ENCODE assay signal across 11 cellular contexts in genomic region chr18:8611916-8612576, GRCh38. TPM values are rescaled to one million over a fixed set of nuclear protein-coding genes. Genes with fewer than 3 reads are reported as not detected.
DNase-seq lines count a peak whose midpoint lies in the region; ATAC-seq and TF ChIP-seq lines count a peak whose summit lies in the region.
"Had no signal": no experiment of that assay in that cellular context is flagged by ENCODE, and none has a peak within 500 bp of the region (broad histone marks: within the 10 kb centered on the region; RNA-seq: fewer than 3 reads in every experiment).

No MANE protein-coding gene starts in this region.

- no peak overlapping the region for H3K9ac ChIP-seq in iPS-18a (ENCODE audit: low read length)

- intact Hi-C loops in left ventricle myocardium inferior (cut with micrococcal nuclease) (no loop called here), uterus (cut with DNase I; ENCODE audit: low total_unique reads) (no loop called here)

- no peak for TF ChIP-seq CTCF in left ventricle myocardium inferior (IDR thresholded peaks at IDR 0.05; ENCODE audit: borderline replicate concordance)
- no peak for TF ChIP-seq CTCF in right atrium auricular region (IDR thresholded peaks at IDR 0.05)
- TF ChIP-seq CTCF in uterus (IDR thresholded peaks at IDR 0.05) = no peak

- H3K27ac Mint-ChIP-seq in T-helper 17 cell = no peak overlapping the region

- TF ChIP-seq POLR2A in uterus (IDR thresholded peaks at IDR 0.05) = no peak

- H3K4me1 Mint-ChIP-seq in T-helper 17 cell = peaks cover 36% of the 10 kb centered on the region

- H3K36me3 ChIP-seq in left ventricle myocardium inferior (no peaks in the 10 kb centered on the region), right atrium auricular region (no peaks in the 10 kb centered on the region), iPS-18a (ENCODE audit: control insufficient read depth, low read depth, low read length) (peaks cover 7% of the 10 kb centered on the region), uterus (no peaks in the 10 kb centered on the region)
- H3K36me3 ChIP-seq: brain microvascular endothelial cell had no signal

- peak overlapping the region; percentile 11 for H3K27ac ChIP-seq in left ventricle myocardium inferior (replicated peaks)
- H3K27ac ChIP-seq in right atrium auricular region = no peak overlapping the region
- H3K27ac ChIP-seq in iPS-18a (ENCODE audit: low read length) = no peak overlapping the region
- no peak overlapping the region for H3K27ac ChIP-seq in uterus
- H3K27ac ChIP-seq: brain microvascular endothelial cell had no signal

- H3K4me3 Mint-ChIP-seq in T-helper 17 cell = peak overlapping the region; percentile 90

- DNase-seq in left ventricle myocardium inferior (no peak), right atrium auricular region (ENCODE audit: low spot score) (no peak), T-helper 17 cell (no peak), ureter (ENCODE audit: low spot score) (peak; percentile 47), NCI-H2081 treated with DMSO at 0.1 percent for 48 hours (lab: John Stamatoyannopoulos, UW) (no peak), uterus (no peak)
- DNase-seq: activated CD4-positive, alpha-beta T cell treated with anti-CD3 and anti-CD28 coated beads, Interleukin-2, amount 50 U/mL, for 1 hour; brain microvascular endothelial cell; stimulated activated CD4-positive, alpha-beta T cell treated with anti-CD3 and anti-CD28 coated beads, Interleukin-15, amount 100 ng/mL, for 24 hours had no signal

- H3K36me3 Mint-ChIP-seq in T-helper 17 cell (ENCODE audit: low read depth) = peaks cover 5% of the 10 kb centered on the region

- H3K9me3 ChIP-seq in left ventricle myocardium inferior (replicated peaks) (no peaks in the 10 kb centered on the region), right atrium auricular region (no peaks in the 10 kb centered on the region), T-helper 17 cell (ENCODE audit: control insufficient read depth, low read length, poor library complexity, severe bottlenecking) (no peaks in the 10 kb centered on the region), iPS-18a (ENCODE audit: control insufficient read depth, low read depth, low read length) (no peaks in the 10 kb centered on the region), uterus (no peaks in the 10 kb centered on the region)

- H3K27me3 Mint-ChIP-seq in T-helper 17 cell = no peaks in the 10 kb centered on the region

- H3K27me3 ChIP-seq in left ventricle myocardium inferior (ENCODE audit: low read depth) (no peaks in the 10 kb centered on the region), right atrium auricular region (no peaks in the 10 kb centered on the region), iPS-18a (ENCODE audit: control insufficient read depth, insufficient read depth, low read length) (peaks cover 9% of the 10 kb centered on the region), uterus (no peaks in the 10 kb centered on the region)
- H3K27me3 ChIP-seq: brain microvascular endothelial cell had no signal

- ATAC-seq in T-helper 17 cell = no peak
- no peak for ATAC-seq in GM18519 (IDR thresholded peaks at IDR 0.05; ENCODE audit: low FRiP score, unreplicated experiment)

- H3K4me3 ChIP-seq in left ventricle myocardium inferior = peak overlapping the region; percentile 98
- H3K4me3 ChIP-seq in right atrium auricular region = no peak overlapping the region
- H3K4me3 ChIP-seq in iPS-18a (ENCODE audit: low read length) = peak overlapping the region; percentile 93
- no peak overlapping the region for H3K4me3 ChIP-seq in uterus

- H3K4me1 ChIP-seq in left ventricle myocardium inferior (peaks cover 88% of the 10 kb centered on the region), right atrium auricular region (peaks cover 0 to 62% of the 10 kb centered on the region in 2 donors), iPS-18a (ENCODE audit: control insufficient read depth, low read depth, low read length) (peaks cover 63% of the 10 kb centered on the region), uterus (peaks cover 8 to 21% of the 10 kb centered on the region in 2 donors)

RNA-seq across cellular contexts. Expression of gene RAB12, which starts 2.8 kb away (rescaled TPM):
- total RNA-seq in left ventricle myocardium inferior (103 TPM), right atrium auricular region (10 to 100 TPM; 67.1 to 97.6 TPM), T-helper 17 cell (10 to 100 TPM; 15.8 to 16.5 TPM), ureter (50.0 TPM), uterus (10 to 100 TPM; 37.9 to 85.8 (median 50.4) TPM)

Comparison
In these comparisons a context has a peak if more than half of its experiments do, and no peak if none do; other contexts are left out.
1. H3K4me3 ChIP-seq: peak in left ventricle myocardium inferior (single experiment) and iPS-18a (single experiment); none in right atrium auricular region (0 of 2) and uterus (0 of 2).